In genomic region chr4:52588771-52589591, GRCh38 we compare ENCODE assay signal across 10 cellular contexts.
DNase-seq lines count a peak whose midpoint lies in the region; ATAC-seq and TF ChIP-seq lines count a peak whose summit lies in the region.
"Had no signal": no experiment of that assay in that cellular context is flagged by ENCODE, and none has a peak within 500 bp of the region (broad histone marks: within the 10 kb centered on the region; RNA-seq: fewer than 3 reads in every experiment).

No MANE protein-coding gene starts in this region.

- no peaks in the 10 kb centered on the region for H3K9me3 Mint-ChIP-seq in HFFc6
- H3K9me3 Mint-ChIP-seq in activated CD4-positive, alpha-beta memory T cell treated with anti-CD3 and anti-CD28 coated beads for 36 hours = no peaks in the 10 kb centered on the region
- H3K9me3 Mint-ChIP-seq: stimulated activated naive B cell treated with anti-CD40 and anti-IgM and Interleukin-4, amounts not matched to agents 10 μg/mL and 1 μg/mL and 100 μg/mL, for 72 hours had no signal

- ATAC-seq in HG02885 (IDR thresholded peaks at IDR 0.05; ENCODE audit: poor library complexity, unreplicated experiment) (no peak), HG03280 (IDR thresholded peaks at IDR 0.05; ENCODE audit: unreplicated experiment) (no peak)

- H3K9me3 ChIP-seq in esophagus muscularis mucosa = no peaks in the 10 kb centered on the region
- no peaks in the 10 kb centered on the region for H3K9me3 ChIP-seq in skeletal muscle satellite cell (replicated peaks; ENCODE audit: low read length)

- peaks cover 21% of the 10 kb centered on the region for H3K4me1 Mint-ChIP-seq in HFFc6 (ENCODE audit: low read depth)
- peaks cover 31% of the 10 kb centered on the region for H3K4me1 Mint-ChIP-seq in activated CD4-positive, alpha-beta memory T cell treated with anti-CD3 and anti-CD28 coated beads for 36 hours (ENCODE audit: low read depth)
- H3K4me1 Mint-ChIP-seq: stimulated activated naive B cell treated with anti-CD40 and anti-IgM and Interleukin-4, amounts not matched to agents 10 μg/mL and 1 μg/mL and 100 μg/mL, for 72 hours had no signal

- DNase-seq in HFFc6 = peak; percentile 58
- peak; percentile 67 for DNase-seq in activated CD4-positive, alpha-beta memory T cell treated with anti-CD3 and anti-CD28 coated beads for 36 hours
- DNase-seq in esophagus muscularis mucosa (ENCODE audit: extremely low spot score) = peak; percentile 66
- no peak for DNase-seq in A172 (ENCODE audit: low spot score)
- no peak for DNase-seq in activated CD4-positive, CD25-positive, alpha-beta regulatory T cell treated with anti-CD3 and anti-CD28 coated beads, Interleukin-2, amount 50 U/mL, for 72 hours
- DNase-seq: stimulated activated naive B cell treated with anti-CD40 and anti-IgM and Interleukin-4, amounts not matched to agents 10 μg/mL and 1 μg/mL and 100 μg/mL, for 72 hours had no signal

- CTCF ChIA-PET in activated CD4-positive, alpha-beta memory T cell treated with anti-CD3 and anti-CD28 coated beads for 36 hours (lab: Charles Lee) = interaction anchor here (1.3 to 3.7 kb wide), 5 partner anchors 43 to 395 kb away, joined by 3 to 24 read pairs (median 15); no protein-coding TSS in a partner anchor

- 80% methylated on average over 13 of the region's 13 CpGs for WGBS in esophagus muscularis mucosa

- H3K27ac Mint-ChIP-seq in HFFc6 = peak overlapping the region; percentile 8
- peak overlapping the region; percentile 44 for H3K27ac Mint-ChIP-seq in activated CD4-positive, alpha-beta memory T cell treated with anti-CD3 and anti-CD28 coated beads for 36 hours
- H3K27ac Mint-ChIP-seq: stimulated activated naive B cell treated with anti-CD40 and anti-IgM and Interleukin-4, amounts not matched to agents 10 μg/mL and 1 μg/mL and 100 μg/mL, for 72 hours had no signal

- H3K36me3 Mint-ChIP-seq in HFFc6 (ENCODE audit: low read depth) = 0 out of 2 replicates have a peak, but pooled peaks cover 5% of the 10 kb centered on the region
- H3K36me3 Mint-ChIP-seq in activated CD4-positive, alpha-beta memory T cell treated with anti-CD3 and anti-CD28 coated beads for 36 hours = peaks cover 5% of the 10 kb centered on the region

- no peak overlapping the region for H3K9ac ChIP-seq in skeletal muscle satellite cell (ENCODE audit: low read depth, low read length)

- peak overlapping the region; percentile 29 for H3K4me2 ChIP-seq in skeletal muscle satellite cell (ENCODE audit: low read length)

- H3K4me3 ChIP-seq in esophagus muscularis mucosa (no peak overlapping the region), skeletal muscle satellite cell (ENCODE audit: low read length) (no peak overlapping the region)

- H3K36me3 ChIP-seq in esophagus muscularis mucosa = peaks cover 0 to 13% (median 0%) of the 10 kb centered on the region in 4 donors
- no peaks in the 10 kb centered on the region for H3K36me3 ChIP-seq in skeletal muscle satellite cell (ENCODE audit: insufficient read depth, low read length)

- POLR2A ChIA-PET in activated CD4-positive, alpha-beta memory T cell treated with anti-CD3 and anti-CD28 coated beads for 36 hours (lab: Charles Lee) = interaction anchor here (1.2 kb wide), 1 partner anchor 123 kb away, joined by 5 read pairs; no protein-coding TSS in a partner anchor

- peaks cover 2% of the 10 kb centered on the region for H3K27me3 Mint-ChIP-seq in HFFc6 (ENCODE audit: insufficient read depth)
- no peaks in the 10 kb centered on the region for H3K27me3 Mint-ChIP-seq in activated CD4-positive, alpha-beta memory T cell treated with anti-CD3 and anti-CD28 coated beads for 36 hours
- H3K27me3 Mint-ChIP-seq: stimulated activated naive B cell treated with anti-CD40 and anti-IgM and Interleukin-4, amounts not matched to agents 10 μg/mL and 1 μg/mL and 100 μg/mL, for 72 hours had no signal

- TF ChIP-seq CTCF in HFFc6 (IDR thresholded peaks at IDR 0.05) (no peak), esophagus muscularis mucosa (IDR thresholded peaks at IDR 0.05) (no peak)

- H3K4me3 Mint-ChIP-seq in HFFc6 = no peak overlapping the region
- H3K4me3 Mint-ChIP-seq in activated CD4-positive, alpha-beta memory T cell treated with anti-CD3 and anti-CD28 coated beads for 36 hours = no peak overlapping the region
- H3K4me3 Mint-ChIP-seq: stimulated activated naive B cell treated with anti-CD40 and anti-IgM and Interleukin-4, amounts not matched to agents 10 μg/mL and 1 μg/mL and 100 μg/mL, for 72 hours had no signal

- intact Hi-C loops in activated CD4-positive, alpha-beta memory T cell treated with anti-CD3 and anti-CD28 coated beads for 36 hours (cut with micrococcal nuclease) = loop anchor here (1.0 to 2.0 kb wide), 3 partner anchors 70 to 394 kb away; partner anchors contain the start of gene USP46
- intact Hi-C loops in esophagus muscularis mucosa (cut with DNase I) = no loop called here

- H3K4me1 ChIP-seq in esophagus muscularis mucosa = peaks cover 0 to 7% (median 0%) of the 10 kb centered on the region in 4 donors
- H3K4me1 ChIP-seq in skeletal muscle satellite cell (ENCODE audit: control insufficient read depth, insufficient read depth, low read length) = peaks cover 17% of the 10 kb centered on the region

- no peak overlapping the region for H3K27ac ChIP-seq in esophagus muscularis mucosa (replicated peaks in 1 of 4)
- H3K27ac ChIP-seq: VCaP had no signal

- no peak for TF ChIP-seq EP300 in esophagus muscularis mucosa (IDR thresholded peaks at IDR 0.05)

- H3K27me3 ChIP-seq in esophagus muscularis mucosa (no peaks in the 10 kb centered on the region), skeletal muscle satellite cell (ENCODE audit: control insufficient read depth, insufficient read depth, low read length) (no peaks in the 10 kb centered on the region)

- TF ChIP-seq POLR2A in esophagus muscularis mucosa (IDR thresholded peaks at IDR 0.05; ENCODE audit: low read depth) = no peak

Comparison
In these comparisons a context has a peak if more than half of its experiments do, and no peak if none do; other contexts are left out.
1. DNase-seq: peak in HFFc6 (single experiment), activated CD4-positive, alpha-beta memory T cell treated with anti-CD3 and anti-CD28 coated beads for 36 hours (single experiment) and esophagus muscularis mucosa (single experiment); none in A172 (single experiment) and activated CD4-positive, CD25-positive, alpha-beta regulatory T cell treated with anti-CD3 and anti-CD28 coated beads, Interleukin-2, amount 50 U/mL, for 72 hours (single experiment).